ENCODE assay signal across 20 cellular contexts in genomic region chr2:120710256-120710655, GRCh38. TPM values are rescaled to one million over a fixed set of nuclear protein-coding genes. Genes with fewer than 3 reads are reported as not detected.
DNase-seq lines count a peak whose midpoint lies in the region; ATAC-seq and TF ChIP-seq lines count a peak whose summit lies in the region.
"Had no signal": no experiment of that assay in that cellular context is flagged by ENCODE, and none has a peak within 500 bp of the region (broad histone marks: within the 10 kb centered on the region; RNA-seq: fewer than 3 reads in every experiment).

No MANE protein-coding gene starts in this region.

- intact Hi-C loops in Calu3 (cut with micrococcal nuclease; ENCODE audit: unreplicated experiment) = no loop called here

- H3K4ac ChIP-seq in mesenchymal stem cell (ENCODE audit: low read depth in 1 of 2, low read length in 2 of 2) = no peak overlapping the region

- peaks cover 93% of the 10 kb centered on the region for H3K27me3 Mint-ChIP-seq in Calu3 (ENCODE audit: unreplicated experiment)

- no peak overlapping the region for H3K4me2 ChIP-seq in fibroblast of lung (ENCODE audit: extremely low read depth, insufficient read depth, low read length)
- H3K4me2 ChIP-seq in mesenchymal stem cell (ENCODE audit: low read length, poor library complexity, severe bottlenecking) = peak overlapping the region; percentile 37
- H3K4me2 ChIP-seq: PC-9 had no signal

- H3K4me1 ChIP-seq in fibroblast of lung (ENCODE audit: control insufficient read depth, extremely low read depth, insufficient read depth, low read length) = peaks cover 5% of the 10 kb centered on the region
- H3K4me1 ChIP-seq in mesenchymal stem cell (ENCODE audit: control insufficient read depth, insufficient read depth, low read depth, low read length) = no peaks in the 10 kb centered on the region

- no peak overlapping the region for H2AK5ac ChIP-seq in mesenchymal stem cell (ENCODE audit: low read length, severe bottlenecking)

- no peaks in the 10 kb centered on the region for H3K27me3 ChIP-seq in BJ (ENCODE audit: control insufficient read depth, insufficient read depth, low read length)
- H3K27me3 ChIP-seq in fibroblast of lung (ENCODE audit: control insufficient read depth, insufficient read depth, low read length) = no peaks in the 10 kb centered on the region
- no peaks in the 10 kb centered on the region for H3K27me3 ChIP-seq in mesenchymal stem cell (ENCODE audit: control insufficient read depth in 1 of 2, insufficient read depth in 1 of 2, low read length in 2 of 2)

- H3K9me3 ChIP-seq in fibroblast of lung (ENCODE audit: control insufficient read depth, insufficient read depth, low read depth, low read length) (no peaks in the 10 kb centered on the region), mesenchymal stem cell (ENCODE audit: control insufficient read depth, low read length) (no peaks in the 10 kb centered on the region)

- H3K9ac ChIP-seq in fibroblast of lung (ENCODE audit: insufficient read depth, low read length) = no peak overlapping the region
- H3K9ac ChIP-seq in mesenchymal stem cell (ENCODE audit: low read length) = peak overlapping the region; percentile 38

- TF ChIP-seq CTCF in BJ (IDR thresholded peaks at IDR 0.05; ENCODE audit: insufficient read depth, low read depth, low read length) (no peak), fibroblast of lung (conservative IDR thresholded peaks at IDR 0.05 in 1 of 2, IDR thresholded peaks at IDR 0.05 in 1 of 2; ENCODE audit: low read depth in 1 of 2, low read length in 2 of 2) (no peak), Calu3 (IDR thresholded peaks at IDR 0.05; ENCODE audit: unreplicated experiment) (no peak)

- H3K4me1 Mint-ChIP-seq in Calu3 (ENCODE audit: low read depth, unreplicated experiment) = no peaks in the 10 kb centered on the region

- no peak overlapping the region for H3K4me3 Mint-ChIP-seq in Calu3 (ENCODE audit: low read depth, unreplicated experiment)
- H3K4me3 Mint-ChIP-seq: activated naive CD8-positive, alpha-beta T cell treated with anti-CD3 and anti-CD28 coated beads, Interleukin-2, amount 10 ng/mL, durations not matched to agents 7 days and 5 days; activated T-cell treated with anti-CD3 and anti-CD28 coated beads, Interleukin-2, amount 50 U/mL, for 72 hours had no signal

- ATAC-seq in GM21528 (IDR thresholded peaks at IDR 0.05; ENCODE audit: low FRiP score, unreplicated experiment) (no peak), HG02970 (IDR thresholded peaks at IDR 0.05; ENCODE audit: low FRiP score, unreplicated experiment) (no peak)
- ATAC-seq: activated T-cell treated with anti-CD3 and anti-CD28 coated beads, Interleukin-2, amount 50 U/mL, for 72 hours had no signal

- H3K4me3 ChIP-seq in BJ (ENCODE audit: low read depth, low read length) = no peak overlapping the region
- H3K4me3 ChIP-seq in fibroblast of lung (replicated peaks in 1 of 4; ENCODE audit: control extremely low read depth in 1 of 4, insufficient read depth in 1 of 4, low read depth in 3 of 4, low read length in 4 of 4) = no peak overlapping the region
- H3K4me3 ChIP-seq in mesenchymal stem cell (ENCODE audit: insufficient read depth in 1 of 2, low read depth in 1 of 2, low read length in 2 of 2) = peak overlapping the region in 1 of 2 experiments; percentile 39
- H3K4me3 ChIP-seq: PC-9 had no signal

- peak overlapping the region in 1 of 2 experiments; percentile 69 for H3K18ac ChIP-seq in mesenchymal stem cell (ENCODE audit: low read depth in 1 of 2, low read length in 2 of 2)

- H3K27ac Mint-ChIP-seq in Calu3 (ENCODE audit: unreplicated experiment) = no peak overlapping the region
- H3K27ac Mint-ChIP-seq: activated naive CD8-positive, alpha-beta T cell treated with anti-CD3 and anti-CD28 coated beads, Interleukin-2, amount 10 ng/mL, durations not matched to agents 7 days and 5 days; activated T-cell treated with anti-CD3 and anti-CD28 coated beads, Interleukin-2, amount 50 U/mL, for 72 hours had no signal

- no peak overlapping the region for H4K91ac ChIP-seq in mesenchymal stem cell (ENCODE audit: low read length)

- H2BK120ac ChIP-seq in mesenchymal stem cell (ENCODE audit: low read depth, low read length) = no peak overlapping the region

- no peaks in the 10 kb centered on the region for H3K36me3 ChIP-seq in BJ (ENCODE audit: control insufficient read depth, insufficient read depth, low read length)
- no peaks in the 10 kb centered on the region for H3K36me3 ChIP-seq in fibroblast of lung (ENCODE audit: control insufficient read depth, insufficient read depth, low read length)
- H3K36me3 ChIP-seq in mesenchymal stem cell (ENCODE audit: control insufficient read depth in 1 of 2, insufficient read depth in 2 of 2, low read depth in 1 of 2, low read length in 2 of 2) = no peaks in the 10 kb centered on the region

- POLR2A ChIA-PET in BJ (lab: Charles Lee) = interaction anchor here (0.6 kb wide), 1 partner anchor 459 kb away, joined by 13 read pairs; no protein-coding TSS in a partner anchor

- WGBS in mesenchymal stem cell = 41% methylated on average over 16 of the region's 16 CpGs

- no TSS peak for BruUV-seq in Calu3 (replicated peaks; lab: Mats Ljungman, UMichigan)

- H2BK15ac ChIP-seq in mesenchymal stem cell (ENCODE audit: low read depth, poor library complexity, severe bottlenecking) = no peak overlapping the region

- CTCF ChIA-PET in BJ (lab: Yijun Ruan, JAX) (interaction anchor here (0.7 to 3.5 kb wide), 2 partner anchors 14 to 240 kb away, joined by 3 to 18 read pairs; no protein-coding TSS in a partner anchor), Calu3 (lab: Charles Lee) (no interaction called here)

- no peak overlapping the region for H2BK5ac ChIP-seq in mesenchymal stem cell (ENCODE audit: low read depth, low read length, poor library complexity, severe bottlenecking)

- H3K27ac ChIP-seq in fibroblast of lung (ENCODE audit: insufficient read depth, low read length) (no peak overlapping the region), mesenchymal stem cell (ENCODE audit: low read length, poor library complexity, severe bottlenecking) (no peak overlapping the region)
- H3K27ac ChIP-seq: PC-9 had no signal

- H2AFZ ChIP-seq in fibroblast of lung (ENCODE audit: low read length) (no peak overlapping the region), mesenchymal stem cell (ENCODE audit: low read depth, low read length) (no peak overlapping the region)
- H2AFZ ChIP-seq: PC-9 had no signal

- H3K23ac ChIP-seq in mesenchymal stem cell (ENCODE audit: low read length in 2 of 2) = no peak overlapping the region

- no peaks in the 10 kb centered on the region for H3K79me2 ChIP-seq in fibroblast of lung (ENCODE audit: control insufficient read depth, insufficient read depth, low read length)

- peak; percentile 41 for DNase-seq in BJ (ENCODE audit: low read depth)
- DNase-seq in RPMI7951 (ENCODE audit: low read depth) = peak; percentile 71
- DNase-seq in fibroblast of lung (ENCODE audit: low read depth in 2 of 2) = peak; percentile 32 to 87
- peak; percentile 87 for DNase-seq in mesenchymal stem cell
- no peak for DNase-seq in NCI-H526 treated with DMSO at 0.1 percent for 48 hours (lab: John Stamatoyannopoulos, UW)
- no peak for DNase-seq in Calu3
- DNase-seq: activated CD4-positive, alpha-beta T cell treated with anti-CD3 and anti-CD28 coated beads, Interleukin-2, amount 50 U/mL, for 48 hours; activated naive CD8-positive, alpha-beta T cell treated with anti-CD3 and anti-CD28 coated beads, Interleukin-2, amount 10 ng/mL, durations not matched to agents 7 days and 5 days; activated T-cell treated with anti-CD3 and anti-CD28 coated beads, Interleukin-2, amount 50 U/mL, for 72 hours; central memory CD4-positive, alpha-beta T cell; islet precursor cell; NCI-H2029; nucleus accumbens; PC-9; stimulated activated CD4-positive, alpha-beta T cell treated with anti-CD3 and anti-CD28 coated beads, Interleukin-4, amount 100 ng/mL, for 1 hour; substantia nigra had no signal

- H3K14ac ChIP-seq in mesenchymal stem cell (ENCODE audit: low read length in 2 of 2) = no peak overlapping the region

- no peak overlapping the region for H2BK12ac ChIP-seq in mesenchymal stem cell (ENCODE audit: low read length in 2 of 2)

- no peaks in the 10 kb centered on the region for H3K79me1 ChIP-seq in mesenchymal stem cell (replicated peaks; ENCODE audit: low read length, poor library complexity, severe bottlenecking)

- no peaks in the 10 kb centered on the region for H3K36me3 Mint-ChIP-seq in Calu3 (ENCODE audit: insufficient read depth, unreplicated experiment)
- H3K36me3 Mint-ChIP-seq: activated naive CD8-positive, alpha-beta T cell treated with anti-CD3 and anti-CD28 coated beads, Interleukin-2, amount 10 ng/mL, durations not matched to agents 7 days and 5 days had no signal

- no peaks in the 10 kb centered on the region for H4K20me1 ChIP-seq in fibroblast of lung (ENCODE audit: control insufficient read depth, extremely low read depth, insufficient read depth, low read length)

- peak overlapping the region; percentile 9 for H4K8ac ChIP-seq in mesenchymal stem cell (ENCODE audit: low read length)

- no peaks in the 10 kb centered on the region for H3K9me3 Mint-ChIP-seq in Calu3 (ENCODE audit: low read depth, unreplicated experiment)
- H3K9me3 Mint-ChIP-seq: activated naive CD8-positive, alpha-beta T cell treated with anti-CD3 and anti-CD28 coated beads, Interleukin-2, amount 10 ng/mL, durations not matched to agents 7 days and 5 days; activated T-cell treated with anti-CD3 and anti-CD28 coated beads, Interleukin-2, amount 50 U/mL, for 72 hours had no signal

RNA-seq across cellular contexts. Expression of gene GLI2, which starts 25.4 kb away (rescaled TPM):
- polyA plus RNA-seq in BJ (2011; rRNA removed) (5.1 and 8.1 TPM in 2 replicates), fibroblast of lung (2.8 and 3.8 TPM in 2 replicates)
- polyA minus RNA-seq in BJ (2011; rRNA and poly(A)+ RNA removed) = 5.9 and 8.5 TPM in 2 replicates
- total RNA-seq in RPMI7951 (2014; rRNA removed; shearing (Covaris generic)) = 3.2 and 3.9 TPM in 2 replicates
- total RNA-seq in fibroblast of lung (3.3 TPM in 2 replicates), Calu3 (2022) (1.4 and 1.6 TPM in 2 replicates)
- 6.3 and 7.8 TPM in 2 replicates for polyA plus RNA-seq in fibroblast of lung (2012)
- polyA minus RNA-seq in fibroblast of lung (ENCODE audit: low replicate concordance) = 12.4 and 15.0 TPM in 2 replicates
- polyA plus RNA-seq in mesenchymal stem cell (2013, experiment 1 of 2) = 28.9 TPM
- polyA plus RNA-seq in mesenchymal stem cell (2013, experiment 2 of 2) = 29.5 TPM
- total RNA-seq: activated T-cell treated with anti-CD3 and anti-CD28 coated beads, Interleukin-2, amount 50 U/mL, for 72 hours; G401; mononuclear cell had no signal

Comparison
In these comparisons a context has a peak if more than half of its experiments do, and no peak if none do; other contexts are left out.
1. DNase-seq: peak in BJ (single experiment), RPMI7951 (single experiment), fibroblast of lung (2 of 2) and mesenchymal stem cell (single experiment); none in NCI-H526 treated with DMSO at 0.1 percent for 48 hours (single experiment) and Calu3 (single experiment).